Comparison of ENCODE assay signal across 19 cellular contexts in the genomic region with DNA sequence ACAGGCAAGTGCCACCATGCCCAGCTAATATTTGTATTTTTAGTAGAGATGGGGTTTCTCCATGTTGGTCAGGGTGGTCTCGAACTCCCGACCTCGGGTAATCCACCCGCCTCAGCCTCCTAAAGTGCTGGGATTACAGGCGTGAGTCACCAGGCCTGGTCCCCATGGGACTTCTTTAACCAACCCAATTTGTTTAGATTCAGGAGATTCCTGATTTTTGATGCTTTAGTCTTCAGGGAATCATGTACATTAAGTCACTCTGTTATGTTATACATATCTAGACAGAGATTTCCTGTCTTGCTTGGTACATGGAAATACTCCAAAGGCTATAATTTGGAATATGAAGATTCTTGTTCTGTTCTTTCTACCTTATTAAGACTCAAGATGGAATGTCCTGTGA.
DNase-seq lines count a peak whose midpoint lies in the region; TF ChIP-seq lines count a peak whose summit lies in the region.
"Had no signal": no experiment of that assay in that cellular context is flagged by ENCODE, and none has a peak within 500 bp of the region (broad histone marks: within the 10 kb centered on the region; RNA-seq: fewer than 3 reads in every experiment).

No MANE protein-coding gene starts in this region.

- no peaks in the 10 kb centered on the region for H3K9me3 ChIP-seq in SK-N-MC (ENCODE audit: low read depth, low read length)
- H3K9me3 ChIP-seq: BLaER1 treated with 17β-estradiol and CSF1 and Interleukin-3, amounts not matched to agents 10 nM and 100 nM had no signal

- no peaks in the 10 kb centered on the region for H3K9me3 Mint-ChIP-seq in osteocyte (ENCODE audit: unreplicated experiment)
- H3K9me3 Mint-ChIP-seq: CD8-positive, alpha-beta T cell had no signal

- no peak overlapping the region for H3K9ac ChIP-seq in SK-N-MC (ENCODE audit: insufficient read length)
- H3K9ac ChIP-seq: BLaER1 treated with 17β-estradiol and CSF1 and Interleukin-3, amounts not matched to agents 10 nM and 100 nM; GM23248 had no signal

- H3K27ac Mint-ChIP-seq in osteocyte (ENCODE audit: unreplicated experiment): peak overlapping the region; percentile 13
- H3K27ac Mint-ChIP-seq: B cell; CD8-positive, alpha-beta T cell had no signal

- DNase-seq in Daoy (ENCODE audit: low read depth) (peak; percentile 10), SK-N-MC (ENCODE audit: low read depth, low spot score) (peak; percentile 65), astrocyte of the spinal cord (ENCODE audit: low read depth, low spot score) (peak; percentile 16), osteocyte (ENCODE audit: extremely low spot score, unreplicated experiment) (no peak), GM19238 (ENCODE audit: insufficient read length, low spot score) (no peak), SW 1271 (lab: John Stamatoyannopoulos, UW) (no peak)
- DNase-seq in activated effector memory CD4-positive, alpha-beta T cell treated with Interleukin-2 at 50 U/mL for 16 hours: no peak
- DNase-seq: 8988T; Calu3; CD8-positive, alpha-beta T cell; DMS79 treated with DMSO at 0.1 percent for 48 hours; EL; GM23248; HCEC 1CT; IMR-90 had no signal

- H3K4me3 Mint-ChIP-seq in osteocyte (ENCODE audit: unreplicated experiment): no peak overlapping the region
- H3K4me3 Mint-ChIP-seq: B cell; CD8-positive, alpha-beta T cell had no signal

- peaks cover 23% of the 10 kb centered on the region for H3K4me1 Mint-ChIP-seq in osteocyte (ENCODE audit: unreplicated experiment)
- H3K4me1 Mint-ChIP-seq: B cell had no signal

- in situ Hi-C loops in astrocyte of the spinal cord (cut with HindIII; ENCODE audit: low sequenced_read_pairs): no loop called here

- H3K36me3 ChIP-seq in SK-N-MC (ENCODE audit: insufficient read depth, low read length): no peaks in the 10 kb centered on the region
- H3K36me3 ChIP-seq: BLaER1 treated with 17β-estradiol and CSF1 and Interleukin-3, amounts not matched to agents 10 nM and 100 nM had no signal

- peak overlapping the region; percentile 93 for H3K27ac ChIP-seq in SK-N-MC
- H3K27ac ChIP-seq: BLaER1 treated with 17β-estradiol and CSF1 and Interleukin-3, amounts not matched to agents 10 nM and 100 nM; GM23248; HL-60 had no signal

- no peaks in the 10 kb centered on the region for H3K27me3 Mint-ChIP-seq in osteocyte (ENCODE audit: unreplicated experiment)
- H3K27me3 Mint-ChIP-seq: B cell had no signal

- H3K4me3 ChIP-seq in SK-N-MC (peak overlapping the region; percentile 61), astrocyte of the spinal cord (ENCODE audit: low read depth, low read length) (no peak overlapping the region)
- H3K4me3 ChIP-seq: BLaER1 treated with 17β-estradiol and CSF1 and Interleukin-3, amounts not matched to agents 10 nM and 100 nM; GM12878; GM23248 had no signal

- no peaks in the 10 kb centered on the region for H3K36me3 Mint-ChIP-seq in osteocyte (ENCODE audit: unreplicated experiment)

- no peak for TF ChIP-seq CTCF in astrocyte of the spinal cord (IDR thresholded peaks at IDR 0.05; ENCODE audit: low read depth, low read length)
- no peak for TF ChIP-seq CTCF in osteocyte (IDR thresholded peaks at IDR 0.05)

Comparison
In these comparisons a context has a peak if more than half of its experiments do, and no peak if none do; other contexts are left out.
1. DNase-seq: peak in Daoy (single experiment), SK-N-MC (single experiment) and astrocyte of the spinal cord (single experiment); none in osteocyte (single experiment), GM19238 (single experiment), SW 1271 (0 of 2) and activated effector memory CD4-positive, alpha-beta T cell treated with Interleukin-2 at 50 U/mL for 16 hours (single experiment).